In the genomic region with DNA sequence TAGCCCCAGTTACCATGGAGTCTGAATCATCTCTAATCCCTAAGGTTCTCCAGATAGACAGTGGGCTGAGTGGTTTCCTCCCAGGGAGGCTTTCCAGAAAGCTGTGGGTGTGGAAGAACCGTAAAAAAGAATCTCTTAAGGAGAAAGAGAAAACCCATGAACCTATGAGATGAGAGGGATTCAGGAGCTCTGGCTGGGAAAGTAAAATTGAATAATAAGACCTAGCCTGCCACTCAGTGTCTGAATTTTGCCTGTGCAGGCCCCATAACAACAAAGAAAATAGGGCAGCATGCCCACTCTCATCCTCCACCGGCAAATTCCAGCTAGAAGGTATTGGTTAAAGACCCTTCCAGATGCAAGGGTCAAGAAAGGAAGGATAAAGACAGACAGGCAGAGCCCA, we compare ENCODE assay signal across 1 cellular context.
TF ChIP-seq lines count a peak whose summit lies in the region.

No MANE protein-coding gene starts in this region.

TF ChIP-seq in neural cell, 6 proteins besides CTCF, POLR2A, EP300 and RAD21 (continued from another document):
- TF ChIP-seq, protein P1, sequence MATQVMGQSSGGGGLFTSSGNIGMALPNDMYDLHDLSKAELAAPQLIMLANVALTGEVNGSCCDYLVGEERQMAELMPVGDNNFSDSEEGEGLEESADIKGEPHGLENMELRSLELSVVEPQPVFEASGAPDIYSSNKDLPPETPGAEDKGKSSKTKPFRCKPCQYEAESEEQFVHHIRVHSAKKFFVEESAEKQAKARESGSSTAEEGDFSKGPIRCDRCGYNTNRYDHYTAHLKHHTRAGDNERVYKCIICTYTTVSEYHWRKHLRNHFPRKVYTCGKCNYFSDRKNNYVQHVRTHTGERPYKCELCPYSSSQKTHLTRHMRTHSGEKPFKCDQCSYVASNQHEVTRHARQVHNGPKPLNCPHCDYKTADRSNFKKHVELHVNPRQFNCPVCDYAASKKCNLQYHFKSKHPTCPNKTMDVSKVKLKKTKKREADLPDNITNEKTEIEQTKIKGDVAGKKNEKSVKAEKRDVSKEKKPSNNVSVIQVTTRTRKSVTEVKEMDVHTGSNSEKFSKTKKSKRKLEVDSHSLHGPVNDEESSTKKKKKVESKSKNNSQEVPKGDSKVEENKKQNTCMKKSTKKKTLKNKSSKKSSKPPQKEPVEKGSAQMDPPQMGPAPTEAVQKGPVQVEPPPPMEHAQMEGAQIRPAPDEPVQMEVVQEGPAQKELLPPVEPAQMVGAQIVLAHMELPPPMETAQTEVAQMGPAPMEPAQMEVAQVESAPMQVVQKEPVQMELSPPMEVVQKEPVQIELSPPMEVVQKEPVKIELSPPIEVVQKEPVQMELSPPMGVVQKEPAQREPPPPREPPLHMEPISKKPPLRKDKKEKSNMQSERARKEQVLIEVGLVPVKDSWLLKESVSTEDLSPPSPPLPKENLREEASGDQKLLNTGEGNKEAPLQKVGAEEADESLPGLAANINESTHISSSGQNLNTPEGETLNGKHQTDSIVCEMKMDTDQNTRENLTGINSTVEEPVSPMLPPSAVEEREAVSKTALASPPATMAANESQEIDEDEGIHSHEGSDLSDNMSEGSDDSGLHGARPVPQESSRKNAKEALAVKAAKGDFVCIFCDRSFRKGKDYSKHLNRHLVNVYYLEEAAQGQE (IDR thresholded peaks at IDR 0.05; ENCODE audit: borderline replicate concordance) = no peak
- TF ChIP-seq POLR2AphosphoS5 (IDR thresholded peaks at IDR 0.05) = no peak
